In the genomic region with DNA sequence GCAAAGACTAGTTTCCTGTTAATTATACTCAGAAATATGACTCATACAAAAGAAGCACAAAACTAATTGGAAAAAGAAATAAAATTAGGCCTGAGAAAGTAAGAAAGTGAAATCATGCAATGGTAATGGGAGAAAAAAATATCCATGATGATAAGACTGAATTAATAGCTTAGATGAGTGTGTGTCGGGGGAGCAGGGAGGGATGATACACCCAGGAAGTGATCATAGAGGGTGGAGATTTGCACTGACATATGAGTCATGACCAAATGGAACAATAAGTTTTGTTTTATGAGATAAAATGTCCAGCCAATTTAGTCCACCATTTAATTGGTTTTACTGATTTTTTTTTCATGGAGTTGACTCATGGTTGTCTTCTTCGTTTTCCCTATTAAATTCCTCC, we compare ENCODE assay signal across 24 cellular contexts.
DNase-seq lines count a peak whose midpoint lies in the region; ATAC-seq and TF ChIP-seq lines count a peak whose summit lies in the region.
"Had no signal": no experiment of that assay in that cellular context is flagged by ENCODE, and none has a peak within 500 bp of the region (broad histone marks: within the 10 kb centered on the region; RNA-seq: fewer than 3 reads in every experiment).

No MANE protein-coding gene starts in this region.

- H3K4me3 Mint-ChIP-seq in activated naive CD8-positive, alpha-beta T cell treated with anti-CD3 and anti-CD28 coated beads, Interleukin-2, amount 50 U/mL, for 24 hours = no peak overlapping the region
- H3K4me3 Mint-ChIP-seq: activated naive CD8-positive, alpha-beta T cell treated with anti-CD3 and anti-CD28 coated beads, Interleukin-2, amount 10 ng/mL, durations not matched to agents 7 days and 5 days; activated T-cell treated with anti-CD3 and anti-CD28 coated beads, Interleukin-2, amount 50 U/mL, for 24 hours; CD14-positive monocyte had no signal

- H3K9me2 ChIP-seq in PC-3 (replicated peaks; ENCODE audit: low read length) = no peaks in the 10 kb centered on the region

- no peaks in the 10 kb centered on the region for H3F3A ChIP-seq in PC-3 (ENCODE audit: low read length, unreplicated experiment)

- H3K4me2 ChIP-seq in PC-3 (ENCODE audit: low read length) = peak overlapping the region; percentile 34; the same call in 1 of the 2 replicates
- no peak overlapping the region for H3K4me2 ChIP-seq in osteoblast (ENCODE audit: insufficient read depth, low read length)
- H3K4me2 ChIP-seq: hepatocyte had no signal

- H3K4me3 ChIP-seq in PC-3 (ENCODE audit: low read length) (no peak overlapping the region), epithelial cell of esophagus (ENCODE audit: low read length) (no peak overlapping the region), osteoblast (ENCODE audit: insufficient read depth, low read length) (no peak overlapping the region)
- H3K4me3 ChIP-seq: GM12878, hepatocyte, mucosa of descending colon, sigmoid colon had no signal

- TF ChIP-seq CTCF in PC-3 (conservative IDR thresholded peaks at IDR 0.05; ENCODE audit: low read depth, low read length) (no peak), epithelial cell of esophagus (IDR thresholded peaks at IDR 0.05; ENCODE audit: insufficient read depth, low read depth, low read length, missing control alignments) (no peak), osteoblast (IDR thresholded peaks at IDR 0.05; ENCODE audit: extremely low read depth, low read depth, low read length) (no peak)

- H2AFZ ChIP-seq in PC-3 (ENCODE audit: low read length) (no peak overlapping the region), osteoblast (ENCODE audit: low read length) (no peak overlapping the region)
- H2AFZ ChIP-seq: hepatocyte had no signal

- H3K4me1 Mint-ChIP-seq in activated naive CD8-positive, alpha-beta T cell treated with anti-CD3 and anti-CD28 coated beads, Interleukin-2, amount 50 U/mL, for 24 hours = no peaks in the 10 kb centered on the region
- H3K4me1 Mint-ChIP-seq: activated naive CD8-positive, alpha-beta T cell treated with anti-CD3 and anti-CD28 coated beads, Interleukin-2, amount 10 ng/mL, durations not matched to agents 7 days and 5 days had no signal

- DNase-seq in GM04503 (ENCODE audit: low read depth) (peak; percentile 9), PC-3 (peak; percentile 76), epithelial cell of esophagus (ENCODE audit: low read depth) (peak; percentile 61), osteoblast (ENCODE audit: insufficient read length, low spot score, missing footprints) (peak; percentile 78)
- DNase-seq in activated naive CD8-positive, alpha-beta T cell treated with anti-CD3 and anti-CD28 coated beads, Interleukin-2, amount 50 U/mL, for 24 hours = no peak
- DNase-seq: activated CD4-positive, alpha-beta T cell treated with anti-CD3 and anti-CD28 coated beads, Interleukin-2, amount 50 U/mL, for 1 hour; activated naive CD8-positive, alpha-beta T cell treated with anti-CD3 and anti-CD28 coated beads, Interleukin-2, amount 10 ng/mL, durations not matched to agents 7 days and 5 days; activated T-cell treated with anti-CD3 and anti-CD28 coated beads, Interleukin-2, amount 50 U/mL, for 24 hours; DND-41; erythroblast; left cardiac atrium; mucosa of descending colon; NCI-H187; NCI-H446 treated with DMSO at 0.1 percent for 48 hours; sigmoid colon; stimulated activated CD4-positive, alpha-beta T cell treated with anti-CD3 and anti-CD28 coated beads, Interleukin-2, amount 100 ng/mL, for 48 hours; stimulated activated CD8-positive, alpha-beta memory T cell treated with anti-CD3 and anti-CD28 coated beads, Interleukin-4, amount 100 ng/mL, for 48 hours had no signal

- H4K20me1 ChIP-seq in PC-3 (ENCODE audit: low read length) (no peaks in the 10 kb centered on the region), osteoblast (ENCODE audit: insufficient read depth, low read length) (no peaks in the 10 kb centered on the region)

- POLR2A ChIA-PET in PC-3 (lab: Charles Lee; ENCODE audit: unreplicated experiment) = no interaction called here

- H3K27me3 ChIP-seq in PC-3 (ENCODE audit: low read length) (peaks cover 7% of the 10 kb centered on the region; the same call in 1 of the 2 replicates), osteoblast (ENCODE audit: insufficient read depth, low read length) (peaks cover 4% of the 10 kb centered on the region)
- H3K27me3 ChIP-seq: hepatocyte, sigmoid colon had no signal

- intact Hi-C loops in PC-3 (cut with micrococcal nuclease) = no loop called here

- no peaks in the 10 kb centered on the region for H3K9me3 Mint-ChIP-seq in activated naive CD8-positive, alpha-beta T cell treated with anti-CD3 and anti-CD28 coated beads, Interleukin-2, amount 50 U/mL, for 24 hours
- H3K9me3 Mint-ChIP-seq: activated naive CD8-positive, alpha-beta T cell treated with anti-CD3 and anti-CD28 coated beads, Interleukin-2, amount 10 ng/mL, durations not matched to agents 7 days and 5 days; activated T-cell treated with anti-CD3 and anti-CD28 coated beads, Interleukin-2, amount 50 U/mL, for 24 hours had no signal

- no peak overlapping the region for H3K27ac Mint-ChIP-seq in activated naive CD8-positive, alpha-beta T cell treated with anti-CD3 and anti-CD28 coated beads, Interleukin-2, amount 50 U/mL, for 24 hours
- H3K27ac Mint-ChIP-seq: activated naive CD8-positive, alpha-beta T cell treated with anti-CD3 and anti-CD28 coated beads, Interleukin-2, amount 10 ng/mL, durations not matched to agents 7 days and 5 days; activated T-cell treated with anti-CD3 and anti-CD28 coated beads, Interleukin-2, amount 50 U/mL, for 24 hours; CD14-positive monocyte had no signal

- H3K36me3 ChIP-seq in PC-3 (ENCODE audit: low read depth, low read length) = no peaks in the 10 kb centered on the region
- H3K36me3 ChIP-seq in osteoblast (ENCODE audit: insufficient read depth, low read length) = no peaks in the 10 kb centered on the region
- H3K36me3 ChIP-seq: sigmoid colon had no signal

- H3K9me3 ChIP-seq in PC-3 (ENCODE audit: low read length) = no peaks in the 10 kb centered on the region
- H3K9me3 ChIP-seq in osteoblast (ENCODE audit: low read depth, low read length) = no peaks in the 10 kb centered on the region
- H3K9me3 ChIP-seq: mucosa of descending colon, sigmoid colon had no signal

- no TSS peak for BruUV-seq in PC-3 (replicated peaks; lab: Mats Ljungman, UMichigan)

- H3K4me1 ChIP-seq in PC-3 (ENCODE audit: insufficient read depth, low read length) (peaks cover 4% of the 10 kb centered on the region; the same call in 1 of the 2 replicates), osteoblast (ENCODE audit: insufficient read depth, low read length) (no peaks in the 10 kb centered on the region)
- H3K4me1 ChIP-seq: sigmoid colon had no signal

- H3K27ac ChIP-seq in PC-3 (ENCODE audit: low read length) (peak overlapping the region; percentile 58), osteoblast (ENCODE audit: low read depth, low read length) (no peak overlapping the region)
- H3K27ac ChIP-seq: hepatocyte, HL-60, sigmoid colon had no signal

- peak; percentile 43; the same call in 1 of the 2 replicates for ATAC-seq in PC-3
- no peak for ATAC-seq in activated naive CD8-positive, alpha-beta T cell treated with anti-CD3 and anti-CD28 coated beads, Interleukin-2, amount 50 U/mL, for 24 hours
- ATAC-seq in HG03469 (IDR thresholded peaks at IDR 0.05; ENCODE audit: unreplicated experiment) = no peak
- no peak for ATAC-seq in HG03439 (IDR thresholded peaks at IDR 0.05; ENCODE audit: unreplicated experiment)
- ATAC-seq in HG02884 (IDR thresholded peaks at IDR 0.05; ENCODE audit: unreplicated experiment) = no peak
- ATAC-seq: GM12878, mucosa of descending colon had no signal

- H3K27me3 Mint-ChIP-seq in activated naive CD8-positive, alpha-beta T cell treated with anti-CD3 and anti-CD28 coated beads, Interleukin-2, amount 50 U/mL, for 24 hours = peaks cover 2% of the 10 kb centered on the region
- H3K27me3 Mint-ChIP-seq: activated naive CD8-positive, alpha-beta T cell treated with anti-CD3 and anti-CD28 coated beads, Interleukin-2, amount 10 ng/mL, durations not matched to agents 7 days and 5 days had no signal

- no peaks in the 10 kb centered on the region for H3K36me3 Mint-ChIP-seq in activated naive CD8-positive, alpha-beta T cell treated with anti-CD3 and anti-CD28 coated beads, Interleukin-2, amount 50 U/mL, for 24 hours (ENCODE audit: low read depth)
- H3K36me3 Mint-ChIP-seq: activated naive CD8-positive, alpha-beta T cell treated with anti-CD3 and anti-CD28 coated beads, Interleukin-2, amount 10 ng/mL, durations not matched to agents 7 days and 5 days; CD14-positive monocyte had no signal

- no peaks in the 10 kb centered on the region for H3K79me2 ChIP-seq in PC-3 (ENCODE audit: low read length)
- no peaks in the 10 kb centered on the region for H3K79me2 ChIP-seq in osteoblast (ENCODE audit: insufficient read depth, low read length)
- H3K79me2 ChIP-seq: hepatocyte had no signal

- CTCF ChIA-PET in PC-3 (lab: Charles Lee) = no interaction called here

- H3K9ac ChIP-seq in PC-3 (ENCODE audit: low read length) = no peak overlapping the region
